1 cellular context compared by ENCODE assay signal in the genomic region with DNA sequence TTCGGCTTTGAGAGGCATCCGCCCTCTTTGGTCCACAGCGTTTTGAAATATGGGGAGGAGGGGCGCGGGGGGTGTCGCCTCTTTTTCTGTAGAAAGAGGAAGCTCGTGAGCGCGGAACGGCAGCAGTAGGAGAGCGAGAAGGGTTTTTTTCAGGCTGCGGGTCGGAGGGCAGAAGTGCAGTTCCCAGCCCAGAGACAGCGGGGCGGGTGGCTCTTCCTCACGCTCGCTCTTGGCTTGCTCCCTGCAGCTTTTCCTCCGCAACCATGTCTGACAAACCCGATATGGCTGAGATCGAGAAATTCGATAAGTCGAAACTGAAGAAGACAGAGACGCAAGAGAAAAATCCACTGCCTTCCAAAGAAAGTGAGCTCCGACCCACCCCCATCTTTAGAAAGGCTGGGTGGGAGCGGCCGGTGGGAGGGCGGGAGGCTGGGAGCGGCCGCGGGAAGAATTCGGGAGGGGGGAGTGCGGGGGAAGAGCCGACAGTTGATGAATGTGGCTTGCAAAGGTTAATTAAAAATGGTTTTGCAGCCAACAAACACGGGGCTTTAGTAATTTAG.
A peak's percentile ranks its signal among the peaks of the same experiment; 100 is the strongest.
TF ChIP-seq lines count a peak whose summit lies in the region.

No MANE protein-coding gene starts in this region.

TF ChIP-seq in SK-N-SH, 30 proteins besides CTCF, POLR2A, EP300 and RAD21 (continued from another document):
- TF ChIP-seq REST (IDR thresholded peaks at IDR 0.05; ENCODE audit: low read depth, low read length) (no peak), FOXJ3 (CRISPR knock-in tag; IDR thresholded peaks at IDR 0.05) (no peak), TAF1 (IDR thresholded peaks at IDR 0.05; ENCODE audit: borderline replicate concordance, low read depth, low read length) (peak; percentile 50), SIN3A (IDR thresholded peaks at IDR 0.05; ENCODE audit: borderline replicate concordance, low read depth, low read length) (no peak; the same call in 1 of the 2 replicates), TEAD4 (IDR thresholded peaks at IDR 0.05; ENCODE audit: borderline replicate concordance, insufficient read depth) (no peak), FOXM1 (IDR thresholded peaks at IDR 0.05; ENCODE audit: low read depth) (no peak), NRF1 (IDR thresholded peaks at IDR 0.05; ENCODE audit: low read depth, low read length) (no peak), GATA2 (CRISPR knock-in tag; IDR thresholded peaks at IDR 0.05) (no peak), SMC3 (IDR thresholded peaks at IDR 0.05; ENCODE audit: low read depth, low read length) (no peak), NFIC (IDR thresholded peaks at IDR 0.05; ENCODE audit: borderline replicate concordance) (peak; percentile 30; the same call in 1 of the 2 replicates)
